In genomic region chr3:146605106-146605505, GRCh38 we compare ENCODE assay signal across 18 cellular contexts. TPM values are rescaled to one million over a fixed set of nuclear protein-coding genes. Genes with fewer than 3 reads are reported as not detected.
DNase-seq lines count a peak whose midpoint lies in the region; ATAC-seq, FAIRE-seq and TF ChIP-seq lines count a peak whose summit lies in the region.
"Had no signal": no experiment of that assay in that cellular context is flagged by ENCODE, and none has a peak within 500 bp of the region (broad histone marks: within the 10 kb centered on the region; RNA-seq: fewer than 3 reads in every experiment).

Gene PLSCR5 (minus strand): TSS chr3:146605346. CDS start chr3:146605212, 134 bp downstream.

- no peaks in the 10 kb centered on the region for H3K9me3 Mint-ChIP-seq in GM23338
- H3K9me3 Mint-ChIP-seq: CD8-positive, alpha-beta memory T cell had no signal

- DNase-seq in GM23338 (ENCODE audit: low spot score) = no peak
- DNase-seq in HT-29 (ENCODE audit: low spot score) = peak; percentile 64
- peak; percentile 68 for DNase-seq in bronchial epithelial cell (ENCODE audit: low read depth)
- no peak for DNase-seq in NCI-H345 treated with DMSO at 0.1 percent for 48 hours (lab: John Stamatoyannopoulos, UW; ENCODE audit: unreplicated experiment)
- no peak for DNase-seq in NCI-H1105 treated with DMSO at 0.1 percent for 48 hours (lab: John Stamatoyannopoulos, UW)
- DNase-seq in stimulated activated CD4-positive, alpha-beta T cell treated with anti-CD3 and anti-CD28 coated beads, Interleukin-2, amount 100 ng/mL, for 24 hours = no peak
- DNase-seq: C1 segment of cervical spinal cord; CD8-positive, alpha-beta memory T cell; DND-41; HCEC 1CT; NCI-H1694 treated with DMSO at 0.1 percent for 48 hours; NCI-H524; NCI-H82; RPMI8226 had no signal

- H3K79me2 ChIP-seq in GM23338 (replicated peaks; ENCODE audit: insufficient read depth) = no peaks in the 10 kb centered on the region

- no peak within 1 kb of the TSS for H3K27ac Mint-ChIP-seq in GM23338
- H3K27ac Mint-ChIP-seq: CD8-positive, alpha-beta memory T cell had no signal

- H3K4me1 Mint-ChIP-seq in GM23338 = no peaks in the 10 kb centered on the region
- H3K4me1 Mint-ChIP-seq: CD8-positive, alpha-beta memory T cell had no signal

- H3K36me3 ChIP-seq in GM23338 (ENCODE audit: insufficient read depth) = no peaks in the 10 kb centered on the region
- no peaks in the 10 kb centered on the region for H3K36me3 ChIP-seq in bronchial epithelial cell (ENCODE audit: control insufficient read depth, insufficient read depth, low read length)
- H3K36me3 ChIP-seq in mesodermal cell (ENCODE audit: control insufficient read depth, insufficient read depth, low read length) = no peaks in the 10 kb centered on the region

- no peak for ATAC-seq in GM23338
- ATAC-seq: K562 had no signal

- no peaks in the 10 kb centered on the region for H3K27me3 ChIP-seq in GM23338 (ENCODE audit: insufficient read depth)
- no peaks in the 10 kb centered on the region for H3K27me3 ChIP-seq in bronchial epithelial cell (ENCODE audit: control insufficient read depth, insufficient read depth, low read length)

- H2AFZ ChIP-seq in GM23338 = peak within 1 kb of the TSS; percentile 35; the same call in 1 of the 2 replicates

- TF ChIP-seq CTCF in GM23338 (conservative IDR thresholded peaks at IDR 0.05; ENCODE audit: low read depth in 2 of 2) = no peak
- no peak for TF ChIP-seq CTCF in bronchial epithelial cell (IDR thresholded peaks at IDR 0.05; ENCODE audit: insufficient read depth, low read length, severe bottlenecking)

- 70 to 100% methylated on average over 1 to 2 of the region's 3 CpGs for WGBS in mesodermal cell (ENCODE audit: insufficient coverage in 2 of 2), 2 experiments

- H3K9me2 ChIP-seq in GM23338 (ENCODE audit: insufficient read depth) = no peaks in the 10 kb centered on the region; the same call in 1 of the 2 replicates

- no peaks in the 10 kb centered on the region for H4K20me1 ChIP-seq in GM23338 (replicated peaks; ENCODE audit: insufficient read depth)

- no peaks in the 10 kb centered on the region for H3K27me3 Mint-ChIP-seq in GM23338 (ENCODE audit: insufficient read depth, low read depth, poor library complexity)

- H3K36me3 Mint-ChIP-seq in GM23338 (ENCODE audit: low read depth) = no peaks in the 10 kb centered on the region
- H3K36me3 Mint-ChIP-seq: CD8-positive, alpha-beta memory T cell had no signal

- no peak within 1 kb of the TSS for H3K27ac ChIP-seq in GM23338 (ENCODE audit: low read depth)
- peak within 1 kb of the TSS; percentile 8 for H3K27ac ChIP-seq in mesodermal cell (ENCODE audit: low read depth, low read length, severe bottlenecking)

- H3K4me3 ChIP-seq in GM23338 = no peak within 1 kb of the TSS
- H3K4me3 ChIP-seq in bronchial epithelial cell (ENCODE audit: low read depth, low read length) = no peak within 1 kb of the TSS
- H3K4me3 ChIP-seq in mesodermal cell (ENCODE audit: extremely low read depth, insufficient read depth, low read length, poor library complexity, severe bottlenecking) = no peak within 1 kb of the TSS
- H3K4me3 ChIP-seq: K562 had no signal

- H3K4me3 Mint-ChIP-seq in GM23338 = no peak within 1 kb of the TSS
- H3K4me3 Mint-ChIP-seq: CD8-positive, alpha-beta memory T cell had no signal

- H3K4me1 ChIP-seq in GM23338 (ENCODE audit: insufficient read depth) (no peaks in the 10 kb centered on the region), mesodermal cell (ENCODE audit: control insufficient read depth, insufficient read depth, low read length, poor library complexity, severe bottlenecking) (no peaks in the 10 kb centered on the region)

- no peaks in the 10 kb centered on the region for H3F3A ChIP-seq in GM23338 (replicated peaks; ENCODE audit: low read depth)

- FAIRE-seq in bronchial epithelial cell (lab: Jason Lieb, UNC) = no peak
- FAIRE-seq: K562 had no signal

- H3K9me3 ChIP-seq in mesodermal cell (ENCODE audit: control insufficient read depth, low read length) = no peaks in the 10 kb centered on the region

- H3K4me2 ChIP-seq in GM23338 = no peak within 1 kb of the TSS

TF ChIP-seq in GM23338, 12 proteins besides CTCF, POLR2A, EP300 and RAD21:
- TF ChIP-seq ZNF114 (CRISPR knock-in tag; IDR thresholded peaks at IDR 0.05) (no peak), ZNF462 (CRISPR knock-in tag; IDR thresholded peaks at IDR 0.05) (no peak), EZH2phosphoT487 (IDR thresholded peaks at IDR 0.05; ENCODE audit: unreplicated experiment) (no peak), POLR2AphosphoS5 (IDR thresholded peaks at IDR 0.05; ENCODE audit: low read depth) (no peak)

RNA-seq across cellular contexts. Expression of gene PLSCR5, which starts in this region (rescaled TPM):
- total RNA-seq in GM23338 (2014; rRNA removed; shearing (Covaris generic)) = not detected in 2 replicates
- not detected in 2 replicates for polyA plus RNA-seq in GM23338 (2016; fragmentation: Nextera tagmentation; extraction: Ambion mirVana)
- total RNA-seq in HT-29 (2014; rRNA removed; shearing (Covaris generic)) = not detected in 2 replicates
- not detected in 2 replicates for total RNA-seq in bronchial epithelial cell
- polyA plus RNA-seq in mesodermal cell (2013, experiment 1 of 2) = 2.7 TPM
- polyA plus RNA-seq in mesodermal cell (2013, experiment 2 of 2) = 3.7 TPM
- total RNA-seq: A673; CD8-positive, alpha-beta memory T cell; G401; K562 had no signal
- polyA plus RNA-seq: CD8-positive, alpha-beta memory T cell; K562 had no signal

Comparison
In these comparisons a context has a peak if more than half of its experiments do, and no peak if none do; other contexts are left out.
1. Peak in DNase-seq in HT-29; RNA of the gene not detected or under 1 TPM.
2. Peak in DNase-seq in bronchial epithelial cell; RNA of the gene not detected or under 1 TPM.